Comparison of ENCODE assay signal across 1 cellular context in genomic region chr6:2986722-2987196, GRCh38.
TF ChIP-seq lines count a peak whose summit lies in the region.

No MANE protein-coding gene starts in this region.

TF ChIP-seq in A549, 52 proteins besides CTCF, POLR2A, EP300 and RAD21:
- TF ChIP-seq, protein P1, sequence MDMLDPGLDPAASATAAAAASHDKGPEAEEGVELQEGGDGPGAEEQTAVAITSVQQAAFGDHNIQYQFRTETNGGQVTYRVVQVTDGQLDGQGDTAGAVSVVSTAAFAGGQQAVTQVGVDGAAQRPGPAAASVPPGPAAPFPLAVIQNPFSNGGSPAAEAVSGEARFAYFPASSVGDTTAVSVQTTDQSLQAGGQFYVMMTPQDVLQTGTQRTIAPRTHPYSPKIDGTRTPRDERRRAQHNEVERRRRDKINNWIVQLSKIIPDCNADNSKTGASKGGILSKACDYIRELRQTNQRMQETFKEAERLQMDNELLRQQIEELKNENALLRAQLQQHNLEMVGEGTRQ (IDR thresholded peaks at IDR 0.05) = no peak
- no peak for TF ChIP-seq HOXB5 (CRISPR knock-in tag; IDR thresholded peaks at IDR 0.05)
- TF ChIP-seq MAFK (IDR thresholded peaks at IDR 0.05; ENCODE audit: partially characterized antibody) = no peak
- TF ChIP-seq FOSB (CRISPR knock-in tag; IDR thresholded peaks at IDR 0.05) = no peak
- TF ChIP-seq KDM5A (IDR thresholded peaks at IDR 0.05) = no peak
- TF ChIP-seq NPAS2 (CRISPR knock-in tag; IDR thresholded peaks at IDR 0.05; ENCODE audit: borderline replicate concordance) = no peak
- TF ChIP-seq, protein P2, sequence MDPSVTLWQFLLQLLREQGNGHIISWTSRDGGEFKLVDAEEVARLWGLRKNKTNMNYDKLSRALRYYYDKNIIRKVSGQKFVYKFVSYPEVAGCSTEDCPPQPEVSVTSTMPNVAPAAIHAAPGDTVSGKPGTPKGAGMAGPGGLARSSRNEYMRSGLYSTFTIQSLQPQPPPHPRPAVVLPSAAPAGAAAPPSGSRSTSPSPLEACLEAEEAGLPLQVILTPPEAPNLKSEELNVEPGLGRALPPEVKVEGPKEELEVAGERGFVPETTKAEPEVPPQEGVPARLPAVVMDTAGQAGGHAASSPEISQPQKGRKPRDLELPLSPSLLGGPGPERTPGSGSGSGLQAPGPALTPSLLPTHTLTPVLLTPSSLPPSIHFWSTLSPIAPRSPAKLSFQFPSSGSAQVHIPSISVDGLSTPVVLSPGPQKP (IDR thresholded peaks at IDR 0.05; ENCODE audit: low read depth, low read length) = no peak
- TF ChIP-seq CEBPB (IDR thresholded peaks at IDR 0.05) = no peak
- TF ChIP-seq MAX (IDR thresholded peaks at IDR 0.05) = no peak
- no peak for TF ChIP-seq GATA3 (IDR thresholded peaks at IDR 0.05; ENCODE audit: borderline replicate concordance)
- TF ChIP-seq CBX2 (IDR thresholded peaks at IDR 0.05; ENCODE audit: borderline replicate concordance, low read depth) = no peak
- no peak for TF ChIP-seq JUNB (IDR thresholded peaks at IDR 0.05)
- TF ChIP-seq MYC (IDR thresholded peaks at IDR 0.05; ENCODE audit: borderline replicate concordance, low read length) = no peak
- TF ChIP-seq SMC3 (IDR thresholded peaks at IDR 0.05) = no peak
- no peak for TF ChIP-seq FOSL2 (IDR thresholded peaks at IDR 0.05)
- no peak for TF ChIP-seq FOSL2 (CRISPR knock-in tag; IDR thresholded peaks at IDR 0.05)
- TF ChIP-seq PHF8 (IDR thresholded peaks at IDR 0.05; ENCODE audit: borderline replicate concordance, low read depth) = no peak
- no peak for TF ChIP-seq EHMT2 (IDR thresholded peaks at IDR 0.05; ENCODE audit: low read depth)
- no peak for TF ChIP-seq SREBF2 (IDR thresholded peaks at IDR 0.05)
- TF ChIP-seq CHD2 (IDR thresholded peaks at IDR 0.05; ENCODE audit: low read length, partially characterized antibody) = no peak
- TF ChIP-seq RFX5 (IDR thresholded peaks at IDR 0.05) = no peak
